11 cellular contexts compared by ENCODE assay signal in genomic region chr4:7956306-7957112, GRCh38. TPM values are rescaled to one million over a fixed set of nuclear protein-coding genes. Genes with fewer than 3 reads are reported as not detected.
DNase-seq lines count a peak whose midpoint lies in the region; ATAC-seq and TF ChIP-seq lines count a peak whose summit lies in the region.
"Had no signal": no experiment of that assay in that cellular context is flagged by ENCODE, and none has a peak within 500 bp of the region (broad histone marks: within the 10 kb centered on the region; RNA-seq: fewer than 3 reads in every experiment).

No MANE protein-coding gene starts in this region.

- intact Hi-C loops in right cardiac atrium (cut with DNase I), result no loop called here
- intact Hi-C loops in sigmoid colon (cut with DNase I), result no loop called here

- H3K4me1 ChIP-seq in right cardiac atrium (ENCODE audit: control insufficient read depth, insufficient read depth, low read length) (no peaks in the 10 kb centered on the region), sigmoid colon (peaks cover 0 to 36% (median 24%) of the 10 kb centered on the region in 4 donors)

- H3K27ac ChIP-seq in right cardiac atrium (ENCODE audit: low read length), result no peak overlapping the region
- peak overlapping the region; percentile 16 to 43 (median 29) for H3K27ac ChIP-seq in sigmoid colon

- TF ChIP-seq CTCF in sigmoid colon (IDR thresholded peaks at IDR 0.05), result no peak
- TF ChIP-seq CTCF in GM20000 (IDR thresholded peaks at IDR 0.05; ENCODE audit: extremely low read depth, missing control alignments), result no peak

- 58% methylated on average over 10 of the region's 10 CpGs for WGBS in right cardiac atrium
- 55 to 56% methylated on average over 10 of the region's 10 CpGs for WGBS in sigmoid colon, 2 donors

- H3K4me3 ChIP-seq in right cardiac atrium (ENCODE audit: low read length) (no peak overlapping the region), sigmoid colon (no peak overlapping the region)

- H3K27me3 ChIP-seq in right cardiac atrium (ENCODE audit: control insufficient read depth, insufficient read depth) (no peaks in the 10 kb centered on the region), sigmoid colon (no peaks in the 10 kb centered on the region)

- H3K9me3 ChIP-seq in right cardiac atrium (ENCODE audit: control insufficient read depth, low read length) (no peaks in the 10 kb centered on the region), sigmoid colon (peaks cover 0 to 2% (median 0%) of the 10 kb centered on the region in 4 donors)

- TF ChIP-seq EP300 in sigmoid colon (IDR thresholded peaks at IDR 0.05), result peak in 1 of 4 donors; percentile 6

- TF ChIP-seq POLR2A in sigmoid colon (IDR thresholded peaks at IDR 0.05), result no peak

- H3K36me3 ChIP-seq in sigmoid colon, result no peaks in the 10 kb centered on the region

- ATAC-seq in right cardiac atrium, result peak; percentile 63 to 88

- peak; percentile 94 for DNase-seq in H4 (ENCODE audit: low spot score)
- DNase-seq in astrocyte of the hippocampus (ENCODE audit: low read depth, low spot score), result peak; percentile 79
- peak; percentile 63 to 76 (median 72) for DNase-seq in right cardiac atrium
- DNase-seq in sigmoid colon, result no peak
- DNase-seq in DMS 273 treated with DMSO at 0.1 percent for 48 hours (lab: John Stamatoyannopoulos, UW), result no peak
- no peak for DNase-seq in NCI-H345 treated with DMSO at 0.1 percent for 48 hours (lab: John Stamatoyannopoulos, UW; ENCODE audit: unreplicated experiment)
- no peak for DNase-seq in GM20000 (ENCODE audit: low spot score)
- no peak for DNase-seq in stimulated activated CD4-positive, alpha-beta T cell treated with anti-CD3 and anti-CD28 coated beads, Interleukin-12 subunit alpha, Interleukin-12 subunit beta, amount 100 ng/mL, for 4 hours
- DNase-seq: DMS79; endodermal cell; stimulated activated CD4-positive, alpha-beta T cell treated with anti-CD3 and anti-CD28 coated beads, Interleukin-4, amount 100 ng/mL, for 24 hours had no signal

RNA-seq across cellular contexts. Expression of gene AFAP1, which starts 16.8 kb away (rescaled TPM):
- 43.2 and 45.6 TPM in 2 replicates for total RNA-seq in H4 (2014; rRNA removed; shearing (Covaris generic))
- total RNA-seq in right cardiac atrium (10 to 100 TPM; 21.9 to 43.6 (median 26.7) TPM), sigmoid colon (10 to 100 TPM; 24.0 to 51.3 (median 38.2) TPM)
- polyA plus RNA-seq in right cardiac atrium (7.8 TPM), sigmoid colon (10 to 100 TPM in 1 of 3 donors, 1 to 10 TPM in 2; 7.6 to 14.5 (median 9.6) TPM)

Comparison
In these comparisons a context has a peak if more than half of its experiments do, and no peak if none do; other contexts are left out.
1. DNase-seq: peak in H4 (single experiment), astrocyte of the hippocampus (single experiment) and right cardiac atrium (3 of 3); none in sigmoid colon (single experiment), DMS 273 treated with DMSO at 0.1 percent for 48 hours (single experiment), NCI-H345 treated with DMSO at 0.1 percent for 48 hours (single experiment), GM20000 (single experiment) and stimulated activated CD4-positive, alpha-beta T cell treated with anti-CD3 and anti-CD28 coated beads, Interleukin-12 subunit alpha, Interleukin-12 subunit beta, amount 100 ng/mL, for 4 hours (single experiment).